ENCODE assay signal across 8 cellular contexts in genomic region chr1:43270421-43271095, GRCh38. TPM values are rescaled to one million over a fixed set of nuclear protein-coding genes. Genes with fewer than 3 reads are reported as not detected.
DNase-seq lines count a peak whose midpoint lies in the region; ATAC-seq and TF ChIP-seq lines count a peak whose summit lies in the region.
"Had no signal": no experiment of that assay in that cellular context is flagged by ENCODE, and none has a peak within 500 bp of the region (broad histone marks: within the 10 kb centered on the region; RNA-seq: fewer than 3 reads in every experiment).

No MANE protein-coding gene starts in this region.

- peak overlapping the region; percentile 59 for H3K4me3 ChIP-seq in PC-9
- peak overlapping the region; percentile 11 for H3K4me3 ChIP-seq in right cardiac atrium (ENCODE audit: low read length)

- H3K9me2 ChIP-seq in PC-9 (ENCODE audit: insufficient read depth), result no peaks in the 10 kb centered on the region

- no peaks in the 10 kb centered on the region for H4K20me1 ChIP-seq in PC-9 (ENCODE audit: insufficient read depth)

- no TSS peak for BruUV-seq in PC-9 (replicated peaks; lab: Mats Ljungman, UMichigan)

- H3K27ac ChIP-seq in PC-9 (peak overlapping the region; percentile 81), right cardiac atrium (ENCODE audit: low read length) (no peak overlapping the region)

- no peaks in the 10 kb centered on the region for H3K9me3 ChIP-seq in PC-9 (ENCODE audit: insufficient read depth, low read depth)
- H3K9me3 ChIP-seq in right cardiac atrium (ENCODE audit: control insufficient read depth, low read length), result no peaks in the 10 kb centered on the region

- H3K36me3 ChIP-seq in PC-9 (ENCODE audit: low read depth), result no peaks in the 10 kb centered on the region

- H3K27me3 ChIP-seq in PC-9 (ENCODE audit: insufficient read depth, low read depth), result no peaks in the 10 kb centered on the region
- H3K27me3 ChIP-seq in right cardiac atrium (ENCODE audit: control insufficient read depth, insufficient read depth), result no peaks in the 10 kb centered on the region

- H3K79me2 ChIP-seq in PC-9 (ENCODE audit: low read depth), result no peaks in the 10 kb centered on the region; the same call in 1 of the 2 replicates

- intact Hi-C loops in PC-9 (cut with micrococcal nuclease; ENCODE audit: unreplicated experiment) (loop anchor here (1.0 to 2.0 kb wide), 5 partner anchors 29 to 96 kb away; partner anchors contain the start of gene CDC20), right cardiac atrium (cut with DNase I) (no loop called here), sciatic nerve (cut with DNase I) (no loop called here)

- no peak for TF ChIP-seq CTCF in PC-9 (conservative IDR thresholded peaks at IDR 0.05)

- POLR2A ChIA-PET in PC-9 (lab: Charles Lee; ENCODE audit: unreplicated experiment), result interaction anchor here (0.5 to 1.7 kb wide), 11 partner anchors 10 to 1210 kb away, joined by 3 to 16 read pairs (median 4); partner anchors contain the start of genes CCDC30 and CDC20

- H3K4me2 ChIP-seq in PC-9, result peak overlapping the region; percentile 92

- peak overlapping the region; percentile 53 for H2AFZ ChIP-seq in PC-9

- 16% methylated on average over 29 of the region's 29 CpGs for WGBS in right cardiac atrium

- H3F3A ChIP-seq in PC-9 (ENCODE audit: insufficient read depth, low read depth), result peaks cover 24% of the 10 kb centered on the region; the same call in 1 of the 2 replicates

- ATAC-seq in right cardiac atrium, result peak; percentile 11 to 47
- no peak for ATAC-seq in sciatic nerve
- no peak for ATAC-seq in GM19351 (IDR thresholded peaks at IDR 0.05; ENCODE audit: unreplicated experiment)

- H3K4me1 ChIP-seq in PC-9 (replicated peaks; ENCODE audit: insufficient read depth) (peaks cover 25% of the 10 kb centered on the region), right cardiac atrium (ENCODE audit: control insufficient read depth, insufficient read depth, low read length) (peaks cover 2% of the 10 kb centered on the region)

- DNase-seq in HT-29 (ENCODE audit: low spot score), result peak; percentile 96
- DNase-seq in PC-9, result peak; percentile 94 to 96
- peak in 2 of 3 donors; percentile 56 to 59 for DNase-seq in right cardiac atrium
- peak; percentile 60 for DNase-seq in sciatic nerve (ENCODE audit: low spot score)
- DNase-seq in NCI-H1092 treated with DMSO at 0.1 percent for 48 hours (lab: John Stamatoyannopoulos, UW), result no peak
- no peak for DNase-seq in effector CD4-positive, alpha-beta T cell

- CTCF ChIA-PET in PC-9 (lab: Charles Lee), result interaction anchor here (0.7 kb wide), 1 partner anchor 84 kb away, joined by 3 read pairs; no protein-coding TSS in a partner anchor

RNA-seq across cellular contexts. Expression of gene TMEM125, which starts 0.8 kb away (rescaled TPM):
- total RNA-seq in HT-29 (2014; rRNA removed; shearing (Covaris generic)), result 64.2 and 65.2 TPM in 2 replicates
- total RNA-seq in PC-9 (2021) (55.6 and 58.0 TPM in 2 replicates), right cardiac atrium (1 to 10 TPM in 3 of 4 donors, under 1 TPM in 1; 0.68 to 1.6 (median 1.3) TPM), sciatic nerve (3.2 TPM)
- 0.70 TPM for polyA plus RNA-seq in right cardiac atrium
- total RNA-seq: endothelial cell of umbilical vein had no signal

RNA-seq across cellular contexts. Expression of gene C1orf210, which starts 14.8 kb away (rescaled TPM):
- 39.0 and 58.2 TPM in 2 replicates for total RNA-seq in HT-29 (2014; rRNA removed; shearing (Covaris generic))
- total RNA-seq in PC-9 (2021) (23.3 and 29.3 TPM in 2 replicates), right cardiac atrium (not detected), sciatic nerve (not detected)
- polyA plus RNA-seq in right cardiac atrium, result 0.07 TPM
- total RNA-seq: endothelial cell of umbilical vein had no signal
- polyA plus RNA-seq: endothelial cell of umbilical vein had no signal

RNA-seq across cellular contexts. Expression of gene TIE1, which starts 30.2 kb away (rescaled TPM):
- total RNA-seq in HT-29 (2014; rRNA removed; shearing (Covaris generic)), result not detected in 2 replicates
- total RNA-seq in PC-9 (2021) (not detected in 2 replicates), right cardiac atrium (10 to 100 TPM; 21.7 to 49.4 (median 44.4) TPM), sciatic nerve (58.0 TPM)
- polyA plus RNA-seq in right cardiac atrium, result 30.4 TPM

Comparison
In these comparisons a context has a peak if more than half of its experiments do, and no peak if none do; other contexts are left out.
1. DNase-seq: peak in HT-29 (single experiment), PC-9 (2 of 2), right cardiac atrium (2 of 3) and sciatic nerve (single experiment); none in NCI-H1092 treated with DMSO at 0.1 percent for 48 hours (single experiment) and effector CD4-positive, alpha-beta T cell (single experiment).
2. ATAC-seq: peak in right cardiac atrium (2 of 2); none in sciatic nerve (single experiment) and GM19351 (single experiment).
3. RNA of gene TMEM125, which starts 0.8 kb away (total RNA-seq): 64.2 to 65.2 TPM in HT-29 and 55.6 to 58.0 TPM in PC-9; 3.2 TPM in sciatic nerve (single experiment) and 0.68 to 1.6 TPM in right cardiac atrium; every median in the first group is over 10 times any median in the second.
4. RNA of gene C1orf210, which starts 14.8 kb away (total RNA-seq): 39.0 to 58.2 TPM in HT-29 and 23.3 to 29.3 TPM in PC-9; not detected in sciatic nerve (single experiment) and not detected in right cardiac atrium; every median in the first group is over 10 times any median in the second.
5. RNA of gene TIE1, which starts 30.2 kb away (total RNA-seq): 58.0 TPM in sciatic nerve (single experiment) and 21.7 to 49.4 TPM in right cardiac atrium; not detected in HT-29 and not detected in PC-9; every median in the first group is over 10 times any median in the second.